Comparison of ENCODE assay signal across 29 cellular contexts in the genomic region with DNA sequence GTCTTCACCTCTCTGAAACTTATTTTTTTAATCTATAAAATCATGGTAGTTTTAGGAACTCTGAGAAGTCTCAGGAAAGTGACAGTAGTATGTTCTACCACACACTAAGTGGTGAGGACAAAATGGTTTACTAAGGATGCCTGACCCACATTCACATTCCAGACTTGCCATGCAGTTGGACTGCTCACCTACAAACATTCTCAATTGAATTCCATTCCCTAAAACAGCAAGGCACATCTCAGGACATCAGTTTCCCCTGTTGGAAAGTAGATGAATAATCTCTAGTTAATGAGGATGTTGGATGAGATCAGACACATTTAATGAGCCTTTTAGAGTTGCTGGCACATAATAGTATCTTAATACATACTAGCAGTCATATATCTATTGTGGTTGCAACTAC.
"Had no signal": no experiment of that assay in that cellular context is flagged by ENCODE, and none has a peak within 500 bp of the region (broad histone marks: within the 10 kb centered on the region; RNA-seq: fewer than 3 reads in every experiment).

No MANE protein-coding gene starts in this region.

- H3K36me3 Mint-ChIP-seq: activated CD8-positive, alpha-beta memory T cell treated with anti-CD3 and anti-CD28 coated beads, Interleukin-2, amount 10 ng/mL, durations not matched to agents 7 days and 5 days; activated naive CD8-positive, alpha-beta T cell treated with anti-CD3 and anti-CD28 coated beads for 36 hours; T-cell had no signal

- H3K36me3 ChIP-seq: ascending aorta, neutrophil, ovary, stomach, thyroid gland, upper lobe of left lung had no signal

- FAIRE-seq: small intestine had no signal

- H3K27ac ChIP-seq: ascending aorta, neutrophil, ovary, stomach, thyroid gland, upper lobe of left lung had no signal

- H3K27me3 ChIP-seq: ascending aorta, neutrophil, ovary, stomach, thyroid gland, upper lobe of left lung had no signal

- H3K9me3 Mint-ChIP-seq: activated B cell treated with CpG ODN at 0.5 μM for 24 hours; activated CD8-positive, alpha-beta T cell treated with anti-CD3 and anti-CD28 coated beads for 36 hours; activated naive CD4-positive, alpha-beta T cell treated with anti-CD3 and anti-CD28 coated beads for 36 hours; activated naive CD8-positive, alpha-beta T cell treated with anti-CD3 and anti-CD28 coated beads for 36 hours; activated T-helper 1 cell treated with anti-CD3 and anti-CD28 coated beads, Interleukin-12 subunit alpha, Interleukin-12 subunit beta, Interleukin-2, Interleukin-4 antibody, amounts not matched to agents 30 ng/mL and 10 ng/mL and 1 ng/mL, durations not matched to agents 14 hours and 24 hours and 36 hours; nephron progenitor cell; stimulated activated naive B cell treated with anti-CD40 and anti-IgM and Interleukin-4, amounts not matched to agents 10 μg/mL and 1 μg/mL and 100 μg/mL, for 72 hours; T-cell had no signal

- DNase-seq: activated B cell treated with CpG ODN at 0.5 μM for 24 hours; activated CD4-positive, alpha-beta T cell treated with anti-CD3 and anti-CD28 coated beads, Interleukin-2, amount 50 U/mL, for 1 hour; activated CD8-positive, alpha-beta memory T cell treated with anti-CD3 and anti-CD28 coated beads, Interleukin-2, amount 10 ng/mL, durations not matched to agents 7 days and 5 days; activated CD8-positive, alpha-beta T cell treated with anti-CD3 and anti-CD28 coated beads for 36 hours; activated effector memory CD4-positive, alpha-beta T cell treated with anti-CD3 and anti-CD28 coated beads, Interleukin-2, amount 50 U/mL, for 16 hours; activated naive CD4-positive, alpha-beta T cell treated with anti-CD3 and anti-CD28 coated beads for 36 hours; activated naive CD8-positive, alpha-beta T cell treated with anti-CD3 and anti-CD28 coated beads for 36 hours; caudate nucleus; foreskin fibroblast; head of caudate nucleus; hypothalamus; left cardiac atrium; left ventricle myocardium superior; mucosa of descending colon; nephron progenitor cell; ovary; small intestine; stimulated activated CD4-positive, alpha-beta T cell treated with anti-CD3 and anti-CD28 coated beads, Interleukin-1b, Interleukin-23, amount 100 ng/mL, for 48 hours; stimulated activated naive B cell treated with anti-CD40 and anti-IgM and Interleukin-4, amounts not matched to agents 10 μg/mL and 1 μg/mL and 100 μg/mL, for 72 hours; stomach; T-cell; thyroid gland; upper lobe of left lung had no signal

- H3K9me3 ChIP-seq: ascending aorta, mucosa of descending colon, neutrophil, ovary, stomach, thyroid gland, upper lobe of left lung had no signal

- H3K4me3 Mint-ChIP-seq: activated B cell treated with CpG ODN at 0.5 μM for 24 hours; activated CD8-positive, alpha-beta memory T cell treated with anti-CD3 and anti-CD28 coated beads, Interleukin-2, amount 10 ng/mL, durations not matched to agents 7 days and 5 days; activated CD8-positive, alpha-beta T cell treated with anti-CD3 and anti-CD28 coated beads for 36 hours; activated naive CD4-positive, alpha-beta T cell treated with anti-CD3 and anti-CD28 coated beads for 36 hours; activated naive CD8-positive, alpha-beta T cell treated with anti-CD3 and anti-CD28 coated beads for 36 hours; activated T-helper 1 cell treated with anti-CD3 and anti-CD28 coated beads, Interleukin-12 subunit alpha, Interleukin-12 subunit beta, Interleukin-2, Interleukin-4 antibody, amounts not matched to agents 30 ng/mL and 10 ng/mL and 1 ng/mL, durations not matched to agents 14 hours and 24 hours and 36 hours; nephron progenitor cell; stimulated activated naive B cell treated with anti-CD40 and anti-IgM and Interleukin-4, amounts not matched to agents 10 μg/mL and 1 μg/mL and 100 μg/mL, for 72 hours; T-cell had no signal

- ATAC-seq: activated CD8-positive, alpha-beta memory T cell treated with anti-CD3 and anti-CD28 coated beads, Interleukin-2, amount 10 ng/mL, durations not matched to agents 7 days and 5 days; activated CD8-positive, alpha-beta T cell treated with anti-CD3 and anti-CD28 coated beads for 36 hours; esophagus mucosa; left cardiac atrium; left ventricle myocardium superior; mucosa of descending colon; sciatic nerve; stimulated activated naive B cell treated with anti-CD40 and anti-IgM and Interleukin-4, amounts not matched to agents 10 μg/mL and 1 μg/mL and 100 μg/mL, for 72 hours; T-cell had no signal

- H3K27me3 Mint-ChIP-seq: activated B cell treated with CpG ODN at 0.5 μM for 24 hours; activated CD8-positive, alpha-beta memory T cell treated with anti-CD3 and anti-CD28 coated beads, Interleukin-2, amount 10 ng/mL, durations not matched to agents 7 days and 5 days; activated CD8-positive, alpha-beta T cell treated with anti-CD3 and anti-CD28 coated beads for 36 hours; activated naive CD8-positive, alpha-beta T cell treated with anti-CD3 and anti-CD28 coated beads for 36 hours; progenitor cell of endocrine pancreas; stimulated activated naive B cell treated with anti-CD40 and anti-IgM and Interleukin-4, amounts not matched to agents 10 μg/mL and 1 μg/mL and 100 μg/mL, for 72 hours had no signal

- H3K4me3 ChIP-seq: ascending aorta, mucosa of descending colon, ovary, stomach, thyroid gland, upper lobe of left lung had no signal

- H3K27ac Mint-ChIP-seq: activated B cell treated with CpG ODN at 0.5 μM for 24 hours; activated CD8-positive, alpha-beta memory T cell treated with anti-CD3 and anti-CD28 coated beads, Interleukin-2, amount 10 ng/mL, durations not matched to agents 7 days and 5 days; activated CD8-positive, alpha-beta T cell treated with anti-CD3 and anti-CD28 coated beads for 36 hours; activated naive CD4-positive, alpha-beta T cell treated with anti-CD3 and anti-CD28 coated beads for 36 hours; activated naive CD8-positive, alpha-beta T cell treated with anti-CD3 and anti-CD28 coated beads for 36 hours; activated T-helper 1 cell treated with anti-CD3 and anti-CD28 coated beads, Interleukin-12 subunit alpha, Interleukin-12 subunit beta, Interleukin-2, Interleukin-4 antibody, amounts not matched to agents 30 ng/mL and 10 ng/mL and 1 ng/mL, durations not matched to agents 14 hours and 24 hours and 36 hours; progenitor cell of endocrine pancreas; stimulated activated naive B cell treated with anti-CD40 and anti-IgM and Interleukin-4, amounts not matched to agents 10 μg/mL and 1 μg/mL and 100 μg/mL, for 72 hours; T-cell had no signal

- H3K4me1 Mint-ChIP-seq: activated B cell treated with CpG ODN at 0.5 μM for 24 hours; activated CD8-positive, alpha-beta memory T cell treated with anti-CD3 and anti-CD28 coated beads, Interleukin-2, amount 10 ng/mL, durations not matched to agents 7 days and 5 days; activated naive CD8-positive, alpha-beta T cell treated with anti-CD3 and anti-CD28 coated beads for 36 hours; T-cell had no signal
